ENCODE assay signal across 8 cellular contexts in the genomic region with DNA sequence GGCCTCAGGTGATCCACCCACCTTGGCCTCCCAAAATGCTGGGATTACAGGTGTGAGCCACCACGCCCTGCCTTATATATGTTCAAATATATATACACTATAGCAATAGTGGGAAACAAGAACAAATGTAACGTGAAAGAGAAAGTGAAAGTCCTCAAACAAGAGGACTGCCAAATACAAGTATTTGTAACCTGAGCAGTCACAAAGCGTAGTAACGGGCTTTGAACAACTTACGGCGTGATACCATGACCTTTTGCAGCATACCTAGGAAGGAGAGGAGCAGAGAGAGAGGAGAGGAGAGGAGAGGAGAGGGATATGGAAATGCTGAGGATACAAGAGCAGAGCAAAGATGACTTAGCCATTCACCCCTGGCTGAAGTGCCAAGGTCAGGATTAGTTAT.
DNase-seq lines count a peak whose midpoint lies in the region; ATAC-seq and TF ChIP-seq lines count a peak whose summit lies in the region.

No MANE protein-coding gene starts in this region.

- H3K4me3 ChIP-seq in lower lobe of right lung, result peak overlapping the region; percentile 22

- no peaks in the 10 kb centered on the region for H3K4me1 ChIP-seq in lower lobe of right lung

- H3K27me3 ChIP-seq in lower lobe of right lung (ENCODE audit: low read depth), result no peaks in the 10 kb centered on the region

- peak; percentile 39 for DNase-seq in Daoy (ENCODE audit: low read depth)
- peak; percentile 87 for DNase-seq in OCI-M1 (lab: John Stamatoyannopoulos, UW)
- DNase-seq in lower lobe of right lung, result no peak
- DNase-seq in amniotic stem cell (lab: John Stamatoyannopoulos, UW), result no peak
- DNase-seq in left cardiac atrium, result no peak
- DNase-seq in NCI-H345 treated with DMSO at 0.1 percent for 48 hours (lab: John Stamatoyannopoulos, UW; ENCODE audit: unreplicated experiment), result no peak
- DNase-seq in NCI-H1694 treated with DMSO at 0.1 percent for 48 hours (lab: John Stamatoyannopoulos, UW), result no peak

- no peak overlapping the region for H3K27ac ChIP-seq in lower lobe of right lung

- TF ChIP-seq CTCF in lower lobe of right lung (IDR thresholded peaks at IDR 0.05), result no peak

- ATAC-seq in GM21737 (IDR thresholded peaks at IDR 0.05; ENCODE audit: unreplicated experiment) (peak; percentile 57), lower lobe of right lung (peak; percentile 52 to 59), left cardiac atrium (no peak)

- H3K9me3 ChIP-seq in lower lobe of right lung, result no peaks in the 10 kb centered on the region

- intact Hi-C loops in lower lobe of right lung (cut with DNase I) (no loop called here), left cardiac atrium (cut with DNase I) (no loop called here)

- no peaks in the 10 kb centered on the region for H3K36me3 ChIP-seq in lower lobe of right lung

Comparison
In these comparisons a context has a peak if more than half of its experiments do, and no peak if none do; other contexts are left out.
1. DNase-seq: peak in Daoy (single experiment) and OCI-M1 (single experiment); none in lower lobe of right lung (single experiment), amniotic stem cell (single experiment), left cardiac atrium (single experiment), NCI-H345 treated with DMSO at 0.1 percent for 48 hours (single experiment) and NCI-H1694 treated with DMSO at 0.1 percent for 48 hours (single experiment).
2. ATAC-seq: peak in GM21737 (single experiment) and lower lobe of right lung (2 of 2); none in left cardiac atrium (0 of 2).